In genomic region chr18:36446059-36446458, GRCh38 we compare ENCODE assay signal across 23 cellular contexts.
A peak's percentile ranks its signal among the peaks of the same experiment; 100 is the strongest.
DNase-seq lines count a peak whose midpoint lies in the region; ATAC-seq lines count a peak whose summit lies in the region.
"Had no signal": no experiment of that assay in that cellular context is flagged by ENCODE, and none has a peak within 500 bp of the region (broad histone marks: within the 10 kb centered on the region; RNA-seq: fewer than 3 reads in every experiment).

No MANE protein-coding gene starts in this region.

- H3K4me3 Mint-ChIP-seq in stimulated activated naive B cell treated with anti-CD40 and anti-IgM and Interleukin-4, amounts not matched to agents 10 μg/mL and 1 μg/mL and 100 μg/mL, for 72 hours = no peak overlapping the region
- H3K4me3 Mint-ChIP-seq: activated naive CD4-positive, alpha-beta T cell treated with anti-CD3 and anti-CD28 coated beads, Interleukin-2, amount 10 ng/mL, durations not matched to agents 7 days and 5 days; activated T-cell treated with anti-CD3 and anti-CD28 coated beads, Interleukin-2, amount 50 U/mL, for 4 hours; B cell; effector memory CD8-positive, alpha-beta T cell had no signal

- H2BK12ac ChIP-seq in mesenchymal stem cell (ENCODE audit: low read length in 2 of 2) = no peak overlapping the region

- H3K14ac ChIP-seq in mesenchymal stem cell (ENCODE audit: low read length in 2 of 2) = no peak overlapping the region

- H2BK5ac ChIP-seq in mesenchymal stem cell (ENCODE audit: low read depth, low read length, poor library complexity, severe bottlenecking) = no peak overlapping the region

- H3K27me3 ChIP-seq in mesenchymal stem cell (ENCODE audit: control insufficient read depth in 1 of 2, insufficient read depth in 1 of 2, low read length in 2 of 2) = no peaks in the 10 kb centered on the region
- H3K27me3 ChIP-seq: ascending aorta, right lobe of liver, thyroid gland had no signal

- no peak overlapping the region for H3K27ac Mint-ChIP-seq in stimulated activated naive B cell treated with anti-CD40 and anti-IgM and Interleukin-4, amounts not matched to agents 10 μg/mL and 1 μg/mL and 100 μg/mL, for 72 hours
- H3K27ac Mint-ChIP-seq: activated naive CD4-positive, alpha-beta T cell treated with anti-CD3 and anti-CD28 coated beads, Interleukin-2, amount 10 ng/mL, durations not matched to agents 7 days and 5 days; B cell; effector memory CD8-positive, alpha-beta T cell had no signal

- peak overlapping the region in 1 of 2 experiments; percentile 36 for H3K4me3 ChIP-seq in mesenchymal stem cell (ENCODE audit: insufficient read depth in 1 of 2, low read depth in 1 of 2, low read length in 2 of 2)
- H3K4me3 ChIP-seq: lower lobe of right lung, right lobe of liver, SK-N-MC, thyroid gland had no signal

- DNase-seq in ELR (ENCODE audit: low read depth) (peak; percentile 80), NCI-H2227 (lab: John Stamatoyannopoulos, UW; ENCODE audit: unreplicated experiment) (peak; percentile 77), astrocyte of the hippocampus (ENCODE audit: low read depth, low spot score) (peak; percentile 20), mesenchymal stem cell (no peak), HuH-7 (ENCODE audit: low spot score) (no peak), SIG-M5 (lab: John Stamatoyannopoulos, UW) (no peak)
- no peak for DNase-seq in stimulated activated naive B cell treated with anti-CD40 and anti-IgM and Interleukin-4, amounts not matched to agents 10 μg/mL and 1 μg/mL and 100 μg/mL, for 72 hours
- DNase-seq: activated naive CD4-positive, alpha-beta T cell treated with anti-CD3 and anti-CD28 coated beads, Interleukin-2, amount 10 ng/mL, durations not matched to agents 7 days and 5 days; activated T-cell treated with anti-CD3 and anti-CD28 coated beads, Interleukin-2, amount 50 U/mL, for 4 hours; effector memory CD8-positive, alpha-beta T cell; GDM1; head of caudate nucleus; lower lobe of right lung; NCI-H2081 treated with DMSO at 0.1 percent for 48 hours; NCI-H748 treated with DMSO at 0.1 percent for 48 hours; right lobe of liver; stimulated activated naive CD4-positive, alpha-beta T cell; T-helper 9 cell; thyroid gland had no signal

- H3K36me3 Mint-ChIP-seq in stimulated activated naive B cell treated with anti-CD40 and anti-IgM and Interleukin-4, amounts not matched to agents 10 μg/mL and 1 μg/mL and 100 μg/mL, for 72 hours = no peaks in the 10 kb centered on the region
- H3K36me3 Mint-ChIP-seq: activated naive CD4-positive, alpha-beta T cell treated with anti-CD3 and anti-CD28 coated beads, Interleukin-2, amount 10 ng/mL, durations not matched to agents 7 days and 5 days had no signal

- peak overlapping the region; percentile 90 for H2AK5ac ChIP-seq in mesenchymal stem cell (ENCODE audit: low read length, severe bottlenecking)

- no peak overlapping the region for H3K18ac ChIP-seq in mesenchymal stem cell (ENCODE audit: low read depth in 1 of 2, low read length in 2 of 2)

- H3K4me1 ChIP-seq in mesenchymal stem cell (ENCODE audit: control insufficient read depth, insufficient read depth, low read depth, low read length) = peaks cover 21% of the 10 kb centered on the region
- H3K4me1 ChIP-seq: right lobe of liver had no signal

- H3K27ac ChIP-seq in mesenchymal stem cell (ENCODE audit: low read length, poor library complexity, severe bottlenecking) = no peak overlapping the region
- H3K27ac ChIP-seq: lower lobe of right lung, right lobe of liver, SK-N-MC, thyroid gland had no signal

- no peak overlapping the region for H2BK120ac ChIP-seq in mesenchymal stem cell (ENCODE audit: low read depth, low read length)

- H3K23ac ChIP-seq in mesenchymal stem cell (ENCODE audit: low read length in 2 of 2) = no peak overlapping the region

- H3K9me3 ChIP-seq in mesenchymal stem cell (ENCODE audit: control insufficient read depth, low read length) = no peaks in the 10 kb centered on the region
- H3K9me3 ChIP-seq: ascending aorta, lower lobe of right lung, right lobe of liver, thyroid gland had no signal

- no peak overlapping the region for H2AFZ ChIP-seq in mesenchymal stem cell (ENCODE audit: low read depth, low read length)

- H3K36me3 ChIP-seq in mesenchymal stem cell (ENCODE audit: control insufficient read depth in 1 of 2, insufficient read depth in 2 of 2, low read depth in 1 of 2, low read length in 2 of 2) = no peaks in the 10 kb centered on the region
- H3K36me3 ChIP-seq: ascending aorta, lower lobe of right lung, right lobe of liver, thyroid gland had no signal

- peaks cover 0 to 2% of the 10 kb centered on the region in 2 donors for H3K9me3 Mint-ChIP-seq in stimulated activated naive B cell treated with anti-CD40 and anti-IgM and Interleukin-4, amounts not matched to agents 10 μg/mL and 1 μg/mL and 100 μg/mL, for 72 hours
- H3K9me3 Mint-ChIP-seq: activated naive CD4-positive, alpha-beta T cell treated with anti-CD3 and anti-CD28 coated beads, Interleukin-2, amount 10 ng/mL, durations not matched to agents 7 days and 5 days; activated T-cell treated with anti-CD3 and anti-CD28 coated beads, Interleukin-2, amount 50 U/mL, for 4 hours; effector memory CD8-positive, alpha-beta T cell had no signal

- H4K8ac ChIP-seq in mesenchymal stem cell (ENCODE audit: low read length) = no peak overlapping the region

- H3K79me1 ChIP-seq in mesenchymal stem cell (replicated peaks; ENCODE audit: low read length, poor library complexity, severe bottlenecking) = peaks cover 20% of the 10 kb centered on the region

- no peak for ATAC-seq in stimulated activated naive B cell treated with anti-CD40 and anti-IgM and Interleukin-4, amounts not matched to agents 10 μg/mL and 1 μg/mL and 100 μg/mL, for 72 hours (replicated peaks)
- ATAC-seq: activated CD4-positive, CD25-positive, alpha-beta regulatory T cell treated with anti-CD3 and anti-CD28 coated beads, Interleukin-2, amount 50 U/mL, for 24 hours; activated T-cell treated with anti-CD3 and anti-CD28 coated beads, Interleukin-2, amount 50 U/mL, for 4 hours; effector memory CD8-positive, alpha-beta T cell; lower lobe of right lung; right lobe of liver had no signal

- H3K4ac ChIP-seq in mesenchymal stem cell (ENCODE audit: low read depth in 1 of 2, low read length in 2 of 2) = no peak overlapping the region

- no peak overlapping the region for H2BK15ac ChIP-seq in mesenchymal stem cell (ENCODE audit: low read depth, poor library complexity, severe bottlenecking)

- WGBS in mesenchymal stem cell = 79% methylated on average over 11 of the region's 11 CpGs

- peak overlapping the region; percentile 45 for H3K9ac ChIP-seq in mesenchymal stem cell (ENCODE audit: low read length)

- no peak overlapping the region for H4K91ac ChIP-seq in mesenchymal stem cell (ENCODE audit: low read length)

- no peak overlapping the region for H3K4me2 ChIP-seq in mesenchymal stem cell (ENCODE audit: low read length, poor library complexity, severe bottlenecking)

- H3K4me1 Mint-ChIP-seq in stimulated activated naive B cell treated with anti-CD40 and anti-IgM and Interleukin-4, amounts not matched to agents 10 μg/mL and 1 μg/mL and 100 μg/mL, for 72 hours = no peaks in the 10 kb centered on the region
- H3K4me1 Mint-ChIP-seq: activated naive CD4-positive, alpha-beta T cell treated with anti-CD3 and anti-CD28 coated beads, Interleukin-2, amount 10 ng/mL, durations not matched to agents 7 days and 5 days; B cell had no signal

- peaks cover 17 to 25% of the 10 kb centered on the region in 2 donors for H3K27me3 Mint-ChIP-seq in stimulated activated naive B cell treated with anti-CD40 and anti-IgM and Interleukin-4, amounts not matched to agents 10 μg/mL and 1 μg/mL and 100 μg/mL, for 72 hours

Comparison
In these comparisons a context has a peak if more than half of its experiments do, and no peak if none do; other contexts are left out.
1. DNase-seq: peak in ELR (single experiment), NCI-H2227 (single experiment) and astrocyte of the hippocampus (single experiment); none in mesenchymal stem cell (single experiment), HuH-7 (single experiment), SIG-M5 (single experiment) and stimulated activated naive B cell treated with anti-CD40 and anti-IgM and Interleukin-4, amounts not matched to agents 10 μg/mL and 1 μg/mL and 100 μg/mL, for 72 hours (single experiment).